In genomic region chr2:45236268-45236667, GRCh38 we compare ENCODE assay signal across 2 cellular contexts.
TF ChIP-seq lines count a peak whose summit lies in the region.

No MANE protein-coding gene starts in this region.

TF ChIP-seq in HepG2, 621 proteins besides CTCF, POLR2A, EP300 and RAD21:
- TF ChIP-seq SMAD3 (CRISPR knock-in tag; IDR thresholded peaks at IDR 0.05): no peak
- TF ChIP-seq, protein P1, sequence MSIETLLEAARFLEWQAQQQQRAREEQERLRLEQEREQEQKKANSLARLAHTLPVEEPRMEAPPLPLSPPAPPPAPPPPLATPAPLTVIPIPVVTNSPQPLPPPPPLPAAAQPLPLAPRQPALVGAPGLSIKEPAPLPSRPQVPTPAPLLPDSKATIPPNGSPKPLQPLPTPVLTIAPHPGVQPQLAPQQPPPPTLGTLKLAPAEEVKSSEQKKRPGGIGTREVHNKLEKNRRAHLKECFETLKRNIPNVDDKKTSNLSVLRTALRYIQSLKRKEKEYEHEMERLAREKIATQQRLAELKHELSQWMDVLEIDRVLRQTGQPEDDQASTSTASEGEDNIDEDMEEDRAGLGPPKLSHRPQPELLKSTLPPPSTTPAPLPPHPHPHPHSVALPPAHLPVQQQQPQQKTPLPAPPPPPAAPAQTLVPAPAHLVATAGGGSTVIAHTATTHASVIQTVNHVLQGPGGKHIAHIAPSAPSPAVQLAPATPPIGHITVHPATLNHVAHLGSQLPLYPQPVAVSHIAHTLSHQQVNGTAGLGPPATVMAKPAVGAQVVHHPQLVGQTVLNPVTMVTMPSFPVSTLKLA (IDR thresholded peaks at IDR 0.05): 0 out of 2 replicates have a peak, but pooled peaks have one; percentile 13
- no peak for TF ChIP-seq NFE2L2 (IDR thresholded peaks at IDR 0.05; ENCODE audit: low read length)
- no peak for TF ChIP-seq KMT2B (CRISPR knock-in tag; IDR thresholded peaks at IDR 0.05)

TF ChIP-seq in H1, 55 proteins besides CTCF, POLR2A, EP300 and RAD21:
- no peak for TF ChIP-seq CTBP2 (IDR thresholded peaks at IDR 0.05; ENCODE audit: borderline replicate concordance, insufficient read depth, insufficient read length, low read length)
- TF ChIP-seq HDAC6 (IDR thresholded peaks at IDR 0.05; ENCODE audit: low read depth, low read length): no peak
- TF ChIP-seq SIRT6 (IDR thresholded peaks at IDR 0.05; ENCODE audit: low read length): no peak
- TF ChIP-seq KDM5A (IDR thresholded peaks at IDR 0.05; ENCODE audit: low read length): no peak
- no peak for TF ChIP-seq NANOG (IDR thresholded peaks at IDR 0.05; ENCODE audit: insufficient read depth, low read depth, low read length, poor library complexity, severe bottlenecking)
- TF ChIP-seq, protein P2, sequence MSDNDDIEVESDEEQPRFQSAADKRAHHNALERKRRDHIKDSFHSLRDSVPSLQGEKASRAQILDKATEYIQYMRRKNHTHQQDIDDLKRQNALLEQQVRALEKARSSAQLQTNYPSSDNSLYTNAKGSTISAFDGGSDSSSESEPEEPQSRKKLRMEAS (IDR thresholded peaks at IDR 0.05): no peak
- no peak for TF ChIP-seq POU5F1 (IDR thresholded peaks at IDR 0.05; ENCODE audit: low read depth, low read length)
- TF ChIP-seq SP1 (IDR thresholded peaks at IDR 0.05; ENCODE audit: low read depth, low read length): no peak
- no peak for TF ChIP-seq TAF1 (IDR thresholded peaks at IDR 0.05; ENCODE audit: low read depth, low read length)
- no peak for TF ChIP-seq RBBP5 (IDR thresholded peaks at IDR 0.05; ENCODE audit: borderline replicate concordance, low read depth, low read length)
- no peak for TF ChIP-seq TAF7 (optimal IDR thresholded peaks at IDR 0.05; ENCODE audit: borderline replicate concordance, low read depth, low read length)
- no peak for TF ChIP-seq JUND (IDR thresholded peaks at IDR 0.05; ENCODE audit: low read length)
- TF ChIP-seq ATF2 (IDR thresholded peaks at IDR 0.05; ENCODE audit: low read length): no peak
TF ChIP-seq in H1: peak in this region for 0.
